ENCODE assay signal across 29 cellular contexts in genomic region chr13:75378301-75378700, GRCh38.
"Had no signal": no experiment of that assay in that cellular context is flagged by ENCODE, and none has a peak within 500 bp of the region (broad histone marks: within the 10 kb centered on the region; RNA-seq: fewer than 3 reads in every experiment).

No MANE protein-coding gene starts in this region.

- H3K27ac Mint-ChIP-seq: activated CD4-positive, alpha-beta memory T cell treated with anti-CD3 and anti-CD28 coated beads, Interleukin-2, amount 10 ng/mL, durations not matched to agents 7 days and 5 days; activated CD4-positive, alpha-beta T cell treated with anti-CD3 and anti-CD28 coated beads, Interleukin-2, amount 10 ng/mL, durations not matched to agents 7 days and 5 days; activated naive CD8-positive, alpha-beta T cell; activated T-cell treated with anti-CD3 and anti-CD28 coated beads, Interleukin-2, amount 50 U/mL, for 24 hours; activated T-helper 17 cell treated with anti-CD3 and anti-CD28 coated beads, Interleukin-2, amount 50 U/mL, for 72 hours; dendritic cell treated with granulocyte-macrophage colony-stimulating factor and Interleukin-4, amounts not matched to agents 40 ng/mL and 50 ng/mL, for 4 days had no signal

- H3K4me3 ChIP-seq: coronary artery, heart left ventricle had no signal

- DNase-seq: activated CD4-positive, alpha-beta memory T cell treated with anti-CD3 and anti-CD28 coated beads, Interleukin-2, amount 10 ng/mL, durations not matched to agents 7 days and 5 days; activated CD4-positive, alpha-beta T cell treated with anti-CD3 and anti-CD28 coated beads for 1 hour; activated CD4-positive, alpha-beta T cell treated with anti-CD3 and anti-CD28 coated beads for 4 hours; activated CD4-positive, alpha-beta T cell treated with anti-CD3 and anti-CD28 coated beads, Interleukin-2, amount 10 ng/mL, durations not matched to agents 7 days and 5 days; activated CD4-positive, alpha-beta T cell treated with anti-CD3 and anti-CD28 coated beads, Interleukin-2, amount 50 U/mL, for 4 hours; activated CD8-positive, alpha-beta memory T cell treated with anti-CD3 and anti-CD28 coated beads, Interleukin-2, amount 50 U/mL, for 48 hours; activated effector memory CD4-positive, alpha-beta T cell treated with Interleukin-2 at 50 U/mL for 16 hours; activated gamma-delta T cell treated with Interleukin-2 at 50 U/mL for 16 hours; activated naive CD4-positive, alpha-beta T cell treated with anti-CD3 and anti-CD28 coated beads, Interleukin-2, amount 50 U/mL, for 16 hours; activated naive CD4-positive, alpha-beta T cell treated with Interleukin-2 at 50 U/mL for 16 hours; activated T-cell treated with anti-CD3 and anti-CD28 coated beads for 4 hours; activated T-cell treated with anti-CD3 and anti-CD28 coated beads, Interleukin-2, amount 50 U/mL, for 24 hours; amniotic stem cell; anterior cingulate cortex; brain microvascular endothelial cell; effector CD8-positive, alpha-beta T cell; foreskin fibroblast; glutamatergic neuron; heart left ventricle; T-helper 2 cell had no signal

- H3K36me3 ChIP-seq: brain microvascular endothelial cell, heart left ventricle had no signal

- H3K9me3 Mint-ChIP-seq: activated CD4-positive, alpha-beta memory T cell treated with anti-CD3 and anti-CD28 coated beads, Interleukin-2, amount 10 ng/mL, durations not matched to agents 7 days and 5 days; activated CD4-positive, alpha-beta T cell treated with anti-CD3 and anti-CD28 coated beads, Interleukin-2, amount 10 ng/mL, durations not matched to agents 7 days and 5 days; activated T-cell treated with anti-CD3 and anti-CD28 coated beads, Interleukin-2, amount 50 U/mL, for 24 hours; activated T-helper 17 cell treated with anti-CD3 and anti-CD28 coated beads, Interleukin-2, amount 50 U/mL, for 72 hours; central memory CD8-positive, alpha-beta T cell; dendritic cell treated with granulocyte-macrophage colony-stimulating factor and Interleukin-4, amounts not matched to agents 40 ng/mL and 50 ng/mL, for 4 days had no signal

- H3K9me3 ChIP-seq: heart left ventricle had no signal

- H3K36me3 Mint-ChIP-seq: activated naive CD8-positive, alpha-beta T cell had no signal

- H3K27ac ChIP-seq: brain microvascular endothelial cell, coronary artery, heart left ventricle had no signal

- ATAC-seq: activated T-helper 17 cell treated with anti-CD3 and anti-CD28 coated beads, Interleukin-2, amount 50 U/mL, for 72 hours; esophagus mucosa; heart left ventricle had no signal

- H3K27me3 ChIP-seq: brain microvascular endothelial cell, heart left ventricle had no signal

- H3K27me3 Mint-ChIP-seq: activated naive CD8-positive, alpha-beta T cell; activated T-cell treated with anti-CD3 and anti-CD28 coated beads, Interleukin-2, amount 50 U/mL, for 24 hours; activated T-helper 17 cell treated with anti-CD3 and anti-CD28 coated beads, Interleukin-2, amount 50 U/mL, for 72 hours; central memory CD8-positive, alpha-beta T cell; dendritic cell treated with granulocyte-macrophage colony-stimulating factor and Interleukin-4, amounts not matched to agents 40 ng/mL and 50 ng/mL, for 4 days had no signal

- FAIRE-seq: bronchial epithelial cell, endometrium, frontal cortex had no signal

- H3K4me3 Mint-ChIP-seq: activated CD4-positive, alpha-beta memory T cell treated with anti-CD3 and anti-CD28 coated beads, Interleukin-2, amount 10 ng/mL, durations not matched to agents 7 days and 5 days; activated CD4-positive, alpha-beta T cell treated with anti-CD3 and anti-CD28 coated beads, Interleukin-2, amount 10 ng/mL, durations not matched to agents 7 days and 5 days; activated naive CD8-positive, alpha-beta T cell; activated T-cell treated with anti-CD3 and anti-CD28 coated beads, Interleukin-2, amount 50 U/mL, for 24 hours; activated T-helper 17 cell treated with anti-CD3 and anti-CD28 coated beads, Interleukin-2, amount 50 U/mL, for 72 hours; central memory CD8-positive, alpha-beta T cell; dendritic cell treated with granulocyte-macrophage colony-stimulating factor and Interleukin-4, amounts not matched to agents 40 ng/mL and 50 ng/mL, for 4 days had no signal

- H3K4me1 Mint-ChIP-seq: activated CD4-positive, alpha-beta memory T cell treated with anti-CD3 and anti-CD28 coated beads, Interleukin-2, amount 10 ng/mL, durations not matched to agents 7 days and 5 days; activated CD4-positive, alpha-beta T cell treated with anti-CD3 and anti-CD28 coated beads, Interleukin-2, amount 10 ng/mL, durations not matched to agents 7 days and 5 days; activated T-helper 17 cell treated with anti-CD3 and anti-CD28 coated beads, Interleukin-2, amount 50 U/mL, for 72 hours; central memory CD8-positive, alpha-beta T cell had no signal
